1 cellular context compared by ENCODE assay signal in genomic region chr22:26485013-26485412, GRCh38.
TF ChIP-seq lines count a peak whose summit lies in the region.

No MANE protein-coding gene starts in this region.

TF ChIP-seq in H1, 55 proteins besides CTCF, POLR2A, EP300 and RAD21:
- TF ChIP-seq GABPA (IDR thresholded peaks at IDR 0.05; ENCODE audit: borderline replicate concordance, insufficient read depth, low read length): no peak
- TF ChIP-seq BCL11A (IDR thresholded peaks at IDR 0.05; ENCODE audit: low read depth in 2 of 2, low read length in 2 of 2): no peak
- no peak for TF ChIP-seq BRCA1 (IDR thresholded peaks at IDR 0.05; ENCODE audit: low read depth, low read length)
- TF ChIP-seq KDM1A (IDR thresholded peaks at IDR 0.05; ENCODE audit: borderline replicate concordance, low read length): no peak
- no peak for TF ChIP-seq TBP (IDR thresholded peaks at IDR 0.05; ENCODE audit: low read depth, low read length)
